ENCODE assay signal across 1 cellular context in the genomic region with DNA sequence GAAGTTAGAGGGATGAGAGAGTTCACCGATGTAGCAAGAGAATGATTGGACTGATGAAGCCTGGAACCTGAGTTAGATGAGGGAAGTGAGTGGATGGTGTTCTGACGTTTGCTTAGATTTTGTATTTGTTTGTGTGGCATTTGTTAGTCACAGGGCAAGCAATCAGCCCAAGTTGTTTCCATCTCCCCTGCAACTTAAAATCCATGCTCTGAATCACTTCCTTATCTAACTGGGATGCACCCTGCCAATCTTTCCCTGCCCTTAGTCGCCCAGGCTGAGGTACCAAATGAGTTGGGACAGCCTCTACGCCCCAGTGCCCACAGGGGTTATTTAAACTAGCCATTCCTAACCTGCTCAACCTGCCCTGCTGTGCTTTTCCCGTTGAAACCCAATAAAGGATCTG.
TF ChIP-seq lines count a peak whose summit lies in the region.

No MANE protein-coding gene starts in this region.

TF ChIP-seq in endothelial cell of umbilical vein, 7 proteins besides CTCF, POLR2A, EP300 and RAD21:
- TF ChIP-seq FOS (IDR thresholded peaks at IDR 0.05; ENCODE audit: borderline replicate concordance, insufficient read depth, low read length), result no peak
- no peak for TF ChIP-seq GATA2 (IDR thresholded peaks at IDR 0.05; ENCODE audit: insufficient read depth, insufficient read length, low read depth, low read length)
- no peak for TF ChIP-seq POLR2AphosphoS5 (IDR thresholded peaks at IDR 0.05; ENCODE audit: insufficient read depth, low read depth, low read length)
- TF ChIP-seq EZH2 (IDR thresholded peaks at IDR 0.05; ENCODE audit: borderline replicate concordance, low read depth, low read length, severe bottlenecking), result no peak
